In the genomic region with DNA sequence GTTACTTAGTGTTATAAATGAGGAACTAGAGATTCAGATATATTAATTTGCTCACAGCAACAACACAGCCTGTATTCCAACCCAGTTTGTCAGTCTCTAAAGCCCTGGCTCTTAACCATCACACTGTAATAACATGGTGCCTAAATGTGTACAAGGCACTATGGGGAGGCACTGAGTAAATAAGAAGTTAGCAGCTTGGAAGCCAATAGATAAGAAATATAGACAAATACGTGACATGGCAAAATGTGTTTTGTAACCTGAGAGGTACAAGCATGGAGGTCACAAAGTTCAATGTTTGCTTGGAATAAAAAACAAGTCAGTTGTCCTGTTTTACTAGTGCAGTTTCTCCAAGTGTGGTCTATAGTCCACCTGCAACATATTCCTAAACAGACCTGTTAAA, we compare ENCODE assay signal across 1 cellular context.
A peak's percentile ranks its signal among the peaks of the same experiment; 100 is the strongest.
TF ChIP-seq lines count a peak whose summit lies in the region.

No MANE protein-coding gene starts in this region.

TF ChIP-seq in HepG2, 621 proteins besides CTCF, POLR2A, EP300 and RAD21 (continued from another document and continues in another):
- TF ChIP-seq GATAD2A (CRISPR knock-in tag; IDR thresholded peaks at IDR 0.05): peak; percentile 74
- no peak for TF ChIP-seq KLF11 (CRISPR knock-in tag; IDR thresholded peaks at IDR 0.05)
- TF ChIP-seq NFIC (IDR thresholded peaks at IDR 0.05; ENCODE audit: low read length): peak; percentile 70; the same call in 1 of the 2 replicates
- no peak for TF ChIP-seq ZFY (CRISPR knock-in tag; IDR thresholded peaks at IDR 0.05)
- TF ChIP-seq, protein P1, sequence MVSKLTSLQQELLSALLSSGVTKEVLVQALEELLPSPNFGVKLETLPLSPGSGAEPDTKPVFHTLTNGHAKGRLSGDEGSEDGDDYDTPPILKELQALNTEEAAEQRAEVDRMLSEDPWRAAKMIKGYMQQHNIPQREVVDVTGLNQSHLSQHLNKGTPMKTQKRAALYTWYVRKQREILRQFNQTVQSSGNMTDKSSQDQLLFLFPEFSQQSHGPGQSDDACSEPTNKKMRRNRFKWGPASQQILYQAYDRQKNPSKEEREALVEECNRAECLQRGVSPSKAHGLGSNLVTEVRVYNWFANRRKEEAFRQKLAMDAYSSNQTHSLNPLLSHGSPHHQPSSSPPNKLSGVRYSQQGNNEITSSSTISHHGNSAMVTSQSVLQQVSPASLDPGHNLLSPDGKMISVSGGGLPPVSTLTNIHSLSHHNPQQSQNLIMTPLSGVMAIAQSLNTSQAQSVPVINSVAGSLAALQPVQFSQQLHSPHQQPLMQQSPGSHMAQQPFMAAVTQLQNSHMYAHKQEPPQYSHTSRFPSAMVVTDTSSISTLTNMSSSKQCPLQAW (CRISPR knock-in tag; IDR thresholded peaks at IDR 0.05): peak; percentile 48; the same call in 1 of the 2 replicates
- TF ChIP-seq LCORL (IDR thresholded peaks at IDR 0.05): no peak
- peak; percentile 60; the same call in 1 of the 2 replicates for TF ChIP-seq LCORL (CRISPR knock-in tag; IDR thresholded peaks at IDR 0.05)
- TF ChIP-seq BCL6 (CRISPR knock-in tag; IDR thresholded peaks at IDR 0.05): peak; percentile 48; the same call in 1 of the 2 replicates
- TF ChIP-seq PHF5A (CRISPR knock-in tag; IDR thresholded peaks at IDR 0.05; ENCODE audit: low read depth, unreplicated experiment): peak; percentile 39
- peak; percentile 75 for TF ChIP-seq NR2F2 (IDR thresholded peaks at IDR 0.05; ENCODE audit: borderline replicate concordance, low read depth)
- TF ChIP-seq, protein P2, sequence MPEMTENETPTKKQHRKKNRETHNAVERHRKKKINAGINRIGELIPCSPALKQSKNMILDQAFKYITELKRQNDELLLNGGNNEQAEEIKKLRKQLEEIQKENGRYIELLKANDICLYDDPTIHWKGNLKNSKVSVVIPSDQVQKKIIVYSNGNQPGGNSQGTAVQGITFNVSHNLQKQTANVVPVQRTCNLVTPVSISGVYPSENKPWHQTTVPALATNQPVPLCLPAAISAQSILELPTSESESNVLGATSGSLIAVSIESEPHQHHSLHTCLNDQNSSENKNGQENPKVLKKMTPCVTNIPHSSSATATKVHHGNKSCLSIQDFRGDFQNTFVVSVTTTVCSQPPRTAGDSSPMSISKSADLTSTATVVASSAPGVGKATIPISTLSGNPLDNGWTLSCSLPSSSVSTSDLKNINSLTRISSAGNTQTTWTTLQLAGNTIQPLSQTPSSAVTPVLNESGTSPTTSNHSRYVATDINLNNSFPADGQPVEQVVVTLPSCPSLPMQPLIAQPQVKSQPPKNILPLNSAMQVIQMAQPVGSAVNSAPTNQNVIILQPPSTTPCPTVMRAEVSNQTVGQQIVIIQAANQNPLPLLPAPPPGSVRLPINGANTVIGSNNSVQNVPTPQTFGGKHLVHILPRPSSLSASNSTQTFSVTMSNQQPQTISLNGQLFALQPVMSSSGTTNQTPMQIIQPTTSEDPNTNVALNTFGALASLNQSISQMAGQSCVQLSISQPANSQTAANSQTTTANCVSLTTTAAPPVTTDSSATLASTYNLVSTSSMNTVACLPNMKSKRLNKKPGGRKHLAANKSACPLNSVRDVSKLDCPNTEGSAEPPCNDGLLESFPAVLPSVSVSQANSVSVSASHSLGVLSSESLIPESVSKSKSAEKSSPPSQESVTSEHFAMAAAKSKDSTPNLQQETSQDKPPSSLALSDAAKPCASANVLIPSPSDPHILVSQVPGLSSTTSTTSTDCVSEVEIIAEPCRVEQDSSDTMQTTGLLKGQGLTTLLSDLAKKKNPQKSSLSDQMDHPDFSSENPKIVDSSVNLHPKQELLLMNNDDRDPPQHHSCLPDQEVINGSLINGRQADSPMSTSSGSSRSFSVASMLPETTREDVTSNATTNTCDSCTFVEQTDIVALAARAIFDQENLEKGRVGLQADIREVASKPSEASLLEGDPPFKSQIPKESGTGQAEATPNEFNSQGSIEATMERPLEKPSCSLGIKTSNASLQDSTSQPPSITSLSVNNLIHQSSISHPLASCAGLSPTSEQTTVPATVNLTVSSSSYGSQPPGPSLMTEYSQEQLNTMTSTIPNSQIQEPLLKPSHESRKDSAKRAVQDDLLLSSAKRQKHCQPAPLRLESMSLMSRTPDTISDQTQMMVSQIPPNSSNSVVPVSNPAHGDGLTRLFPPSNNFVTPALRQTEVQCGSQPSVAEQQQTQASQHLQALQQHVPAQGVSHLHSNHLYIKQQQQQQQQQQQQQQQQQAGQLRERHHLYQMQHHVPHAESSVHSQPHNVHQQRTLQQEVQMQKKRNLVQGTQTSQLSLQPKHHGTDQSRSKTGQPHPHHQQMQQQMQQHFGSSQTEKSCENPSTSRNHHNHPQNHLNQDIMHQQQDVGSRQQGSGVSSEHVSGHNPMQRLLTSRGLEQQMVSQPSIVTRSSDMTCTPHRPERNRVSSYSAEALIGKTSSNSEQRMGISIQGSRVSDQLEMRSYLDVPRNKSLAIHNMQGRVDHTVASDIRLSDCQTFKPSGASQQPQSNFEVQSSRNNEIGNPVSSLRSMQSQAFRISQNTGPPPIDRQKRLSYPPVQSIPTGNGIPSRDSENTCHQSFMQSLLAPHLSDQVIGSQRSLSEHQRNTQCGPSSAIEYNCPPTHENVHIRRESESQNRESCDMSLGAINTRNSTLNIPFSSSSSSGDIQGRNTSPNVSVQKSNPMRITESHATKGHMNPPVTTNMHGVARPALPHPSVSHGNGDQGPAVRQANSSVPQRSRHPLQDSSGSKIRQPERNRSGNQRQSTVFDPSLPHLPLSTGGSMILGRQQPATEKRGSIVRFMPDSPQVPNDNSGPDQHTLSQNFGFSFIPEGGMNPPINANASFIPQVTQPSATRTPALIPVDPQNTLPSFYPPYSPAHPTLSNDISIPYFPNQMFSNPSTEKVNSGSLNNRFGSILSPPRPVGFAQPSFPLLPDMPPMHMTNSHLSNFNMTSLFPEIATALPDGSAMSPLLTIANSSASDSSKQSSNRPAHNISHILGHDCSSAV (CRISPR knock-in tag; IDR thresholded peaks at IDR 0.05; ENCODE audit: borderline replicate concordance): no peak
- TF ChIP-seq, protein P3, sequence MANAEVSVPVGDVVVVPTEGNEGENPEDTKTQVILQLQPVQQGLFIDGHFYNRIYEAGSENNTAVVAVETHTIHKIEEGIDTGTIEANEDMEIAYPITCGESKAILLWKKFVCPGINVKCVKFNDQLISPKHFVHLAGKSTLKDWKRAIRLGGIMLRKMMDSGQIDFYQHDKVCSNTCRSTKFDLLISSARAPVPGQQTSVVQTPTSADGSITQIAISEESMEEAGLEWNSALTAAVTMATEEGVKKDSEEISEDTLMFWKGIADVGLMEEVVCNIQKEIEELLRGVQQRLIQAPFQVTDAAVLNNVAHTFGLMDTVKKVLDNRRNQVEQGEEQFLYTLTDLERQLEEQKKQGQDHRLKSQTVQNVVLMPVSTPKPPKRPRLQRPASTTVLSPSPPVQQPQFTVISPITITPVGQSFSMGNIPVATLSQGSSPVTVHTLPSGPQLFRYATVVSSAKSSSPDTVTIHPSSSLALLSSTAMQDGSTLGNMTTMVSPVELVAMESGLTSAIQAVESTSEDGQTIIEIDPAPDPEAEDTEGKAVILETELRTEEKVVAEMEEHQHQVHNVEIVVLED (CRISPR knock-in tag; IDR thresholded peaks at IDR 0.05; ENCODE audit: borderline replicate concordance): no peak
- peak; percentile 66 to 88 for TF ChIP-seq NR2F1 (CRISPR knock-in tag; IDR thresholded peaks at IDR 0.05)
- peak; percentile 30; the same call in 1 of the 2 replicates for TF ChIP-seq ZNF331 (CRISPR knock-in tag; IDR thresholded peaks at IDR 0.05)
- 0 out of 2 replicates have a peak, but pooled peaks have one; percentile 15 for TF ChIP-seq TCF7 (IDR thresholded peaks at IDR 0.05; ENCODE audit: low read depth)
- TF ChIP-seq IRF2 (CRISPR knock-in tag; IDR thresholded peaks at IDR 0.05): 0 out of 2 replicates have a peak, but pooled peaks have one; percentile 38
- TF ChIP-seq CHD2 (IDR thresholded peaks at IDR 0.05; ENCODE audit: low read depth, low read length): no peak
- TF ChIP-seq, protein P4, sequence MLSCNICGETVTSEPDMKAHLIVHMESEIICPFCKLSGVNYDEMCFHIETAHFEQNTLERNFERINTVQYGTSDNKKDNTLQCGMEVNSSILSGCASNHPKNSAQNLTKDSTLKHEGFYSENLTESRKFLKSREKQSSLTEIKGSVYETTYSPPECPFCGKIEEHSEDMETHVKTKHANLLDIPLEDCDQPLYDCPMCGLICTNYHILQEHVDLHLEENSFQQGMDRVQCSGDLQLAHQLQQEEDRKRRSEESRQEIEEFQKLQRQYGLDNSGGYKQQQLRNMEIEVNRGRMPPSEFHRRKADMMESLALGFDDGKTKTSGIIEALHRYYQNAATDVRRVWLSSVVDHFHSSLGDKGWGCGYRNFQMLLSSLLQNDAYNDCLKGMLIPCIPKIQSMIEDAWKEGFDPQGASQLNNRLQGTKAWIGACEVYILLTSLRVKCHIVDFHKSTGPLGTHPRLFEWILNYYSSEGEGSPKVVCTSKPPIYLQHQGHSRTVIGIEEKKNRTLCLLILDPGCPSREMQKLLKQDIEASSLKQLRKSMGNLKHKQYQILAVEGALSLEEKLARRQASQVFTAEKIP (CRISPR knock-in tag; IDR thresholded peaks at IDR 0.05; ENCODE audit: borderline replicate concordance): no peak
- TF ChIP-seq, protein P5, sequence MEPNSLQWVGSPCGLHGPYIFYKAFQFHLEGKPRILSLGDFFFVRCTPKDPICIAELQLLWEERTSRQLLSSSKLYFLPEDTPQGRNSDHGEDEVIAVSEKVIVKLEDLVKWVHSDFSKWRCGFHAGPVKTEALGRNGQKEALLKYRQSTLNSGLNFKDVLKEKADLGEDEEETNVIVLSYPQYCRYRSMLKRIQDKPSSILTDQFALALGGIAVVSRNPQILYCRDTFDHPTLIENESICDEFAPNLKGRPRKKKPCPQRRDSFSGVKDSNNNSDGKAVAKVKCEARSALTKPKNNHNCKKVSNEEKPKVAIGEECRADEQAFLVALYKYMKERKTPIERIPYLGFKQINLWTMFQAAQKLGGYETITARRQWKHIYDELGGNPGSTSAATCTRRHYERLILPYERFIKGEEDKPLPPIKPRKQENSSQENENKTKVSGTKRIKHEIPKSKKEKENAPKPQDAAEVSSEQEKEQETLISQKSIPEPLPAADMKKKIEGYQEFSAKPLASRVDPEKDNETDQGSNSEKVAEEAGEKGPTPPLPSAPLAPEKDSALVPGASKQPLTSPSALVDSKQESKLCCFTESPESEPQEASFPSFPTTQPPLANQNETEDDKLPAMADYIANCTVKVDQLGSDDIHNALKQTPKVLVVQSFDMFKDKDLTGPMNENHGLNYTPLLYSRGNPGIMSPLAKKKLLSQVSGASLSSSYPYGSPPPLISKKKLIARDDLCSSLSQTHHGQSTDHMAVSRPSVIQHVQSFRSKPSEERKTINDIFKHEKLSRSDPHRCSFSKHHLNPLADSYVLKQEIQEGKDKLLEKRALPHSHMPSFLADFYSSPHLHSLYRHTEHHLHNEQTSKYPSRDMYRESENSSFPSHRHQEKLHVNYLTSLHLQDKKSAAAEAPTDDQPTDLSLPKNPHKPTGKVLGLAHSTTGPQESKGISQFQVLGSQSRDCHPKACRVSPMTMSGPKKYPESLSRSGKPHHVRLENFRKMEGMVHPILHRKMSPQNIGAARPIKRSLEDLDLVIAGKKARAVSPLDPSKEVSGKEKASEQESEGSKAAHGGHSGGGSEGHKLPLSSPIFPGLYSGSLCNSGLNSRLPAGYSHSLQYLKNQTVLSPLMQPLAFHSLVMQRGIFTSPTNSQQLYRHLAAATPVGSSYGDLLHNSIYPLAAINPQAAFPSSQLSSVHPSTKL (CRISPR knock-in tag; IDR thresholded peaks at IDR 0.05): peak; percentile 93
- TF ChIP-seq ZNF850 (CRISPR knock-in tag; conservative IDR thresholded peaks at IDR 0.05): no peak
- peak; percentile 49; the same call in 1 of the 2 replicates for TF ChIP-seq ZBTB20 (CRISPR knock-in tag; IDR thresholded peaks at IDR 0.05; ENCODE audit: borderline replicate concordance, low read depth)
- TF ChIP-seq GATAD1 (CRISPR knock-in tag; IDR thresholded peaks at IDR 0.05): peak; percentile 26; the same call in 1 of the 2 replicates
- peak; percentile 86; the same call in 1 of the 2 replicates for TF ChIP-seq NFE2 (CRISPR knock-in tag; IDR thresholded peaks at IDR 0.05)
- peak; percentile 26 for TF ChIP-seq TEAD3 (CRISPR knock-in tag; optimal IDR thresholded peaks at IDR 0.05; ENCODE audit: borderline replicate concordance)
- 0 out of 2 replicates have a peak, but pooled peaks have one; percentile 42 for TF ChIP-seq FOXP1 (IDR thresholded peaks at IDR 0.05)
- peak; percentile 91 for TF ChIP-seq FOXP1 (CRISPR knock-in tag; IDR thresholded peaks at IDR 0.05)
- no peak for TF ChIP-seq POLR2AphosphoS2 (IDR thresholded peaks at IDR 0.05; ENCODE audit: low read depth, low read length)
- TF ChIP-seq, protein P6, sequence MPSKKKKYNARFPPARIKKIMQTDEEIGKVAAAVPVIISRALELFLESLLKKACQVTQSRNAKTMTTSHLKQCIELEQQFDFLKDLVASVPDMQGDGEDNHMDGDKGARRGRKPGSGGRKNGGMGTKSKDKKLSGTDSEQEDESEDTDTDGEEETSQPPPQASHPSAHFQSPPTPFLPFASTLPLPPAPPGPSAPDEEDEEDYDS (CRISPR knock-in tag; IDR thresholded peaks at IDR 0.05): peak; percentile 19; the same call in 1 of the 2 replicates
- no peak for TF ChIP-seq TBP (CRISPR knock-in tag; IDR thresholded peaks at IDR 0.05)
- TF ChIP-seq KLF16 (CRISPR knock-in tag; IDR thresholded peaks at IDR 0.05): 0 out of 4 replicates have a peak, but pooled peaks of 1 of the 2 experiments have one; percentile 26
- 0 out of 2 replicates have a peak, but pooled peaks have one; percentile 16 for TF ChIP-seq MEF2D (CRISPR knock-in tag; IDR thresholded peaks at IDR 0.05)
- TF ChIP-seq NPAS2 (CRISPR knock-in tag; IDR thresholded peaks at IDR 0.05; ENCODE audit: borderline replicate concordance): no peak
- TF ChIP-seq FOXJ3 (CRISPR knock-in tag; IDR thresholded peaks at IDR 0.05; ENCODE audit: borderline replicate concordance): peak; percentile 46; the same call in 1 of the 2 replicates
- TF ChIP-seq ARNTL (CRISPR knock-in tag; IDR thresholded peaks at IDR 0.05): no peak
- TF ChIP-seq, protein P7, sequence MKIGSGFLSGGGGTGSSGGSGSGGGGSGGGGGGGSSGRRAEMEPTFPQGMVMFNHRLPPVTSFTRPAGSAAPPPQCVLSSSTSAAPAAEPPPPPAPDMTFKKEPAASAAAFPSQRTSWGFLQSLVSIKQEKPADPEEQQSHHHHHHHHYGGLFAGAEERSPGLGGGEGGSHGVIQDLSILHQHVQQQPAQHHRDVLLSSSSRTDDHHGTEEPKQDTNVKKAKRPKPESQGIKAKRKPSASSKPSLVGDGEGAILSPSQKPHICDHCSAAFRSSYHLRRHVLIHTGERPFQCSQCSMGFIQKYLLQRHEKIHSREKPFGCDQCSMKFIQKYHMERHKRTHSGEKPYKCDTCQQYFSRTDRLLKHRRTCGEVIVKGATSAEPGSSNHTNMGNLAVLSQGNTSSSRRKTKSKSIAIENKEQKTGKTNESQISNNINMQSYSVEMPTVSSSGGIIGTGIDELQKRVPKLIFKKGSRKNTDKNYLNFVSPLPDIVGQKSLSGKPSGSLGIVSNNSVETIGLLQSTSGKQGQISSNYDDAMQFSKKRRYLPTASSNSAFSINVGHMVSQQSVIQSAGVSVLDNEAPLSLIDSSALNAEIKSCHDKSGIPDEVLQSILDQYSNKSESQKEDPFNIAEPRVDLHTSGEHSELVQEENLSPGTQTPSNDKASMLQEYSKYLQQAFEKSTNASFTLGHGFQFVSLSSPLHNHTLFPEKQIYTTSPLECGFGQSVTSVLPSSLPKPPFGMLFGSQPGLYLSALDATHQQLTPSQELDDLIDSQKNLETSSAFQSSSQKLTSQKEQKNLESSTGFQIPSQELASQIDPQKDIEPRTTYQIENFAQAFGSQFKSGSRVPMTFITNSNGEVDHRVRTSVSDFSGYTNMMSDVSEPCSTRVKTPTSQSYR (CRISPR knock-in tag; IDR thresholded peaks at IDR 0.05; ENCODE audit: borderline replicate concordance): no peak
- TF ChIP-seq ETV5 (CRISPR knock-in tag; IDR thresholded peaks at IDR 0.05; ENCODE audit: borderline replicate concordance): no peak
- TF ChIP-seq THAP11 (CRISPR knock-in tag; IDR thresholded peaks at IDR 0.05): peak; percentile 54; the same call in 1 of the 2 replicates
